In the genomic region with DNA sequence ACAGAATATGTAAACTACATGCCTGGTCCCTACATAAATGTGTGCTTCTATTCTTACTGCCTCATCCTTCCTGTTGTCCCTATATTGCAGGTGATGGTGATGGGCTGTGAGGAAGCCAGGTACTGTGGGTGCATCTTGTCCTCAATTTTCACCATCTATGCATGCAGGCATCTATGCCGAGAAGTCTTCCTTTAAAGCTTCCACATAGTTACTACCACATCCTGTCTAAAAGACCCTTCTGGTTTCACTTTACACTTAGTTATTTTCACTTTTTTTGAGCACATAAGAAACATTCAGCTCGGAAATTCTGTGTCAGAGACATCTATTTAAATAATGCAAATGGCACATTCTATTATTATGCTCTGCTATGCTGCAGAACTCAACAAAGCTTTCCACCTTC, we compare ENCODE assay signal across 10 cellular contexts. TPM values are rescaled to one million over a fixed set of nuclear protein-coding genes. Genes with fewer than 3 reads are reported as not detected.
A peak's percentile ranks its signal among the peaks of the same experiment; 100 is the strongest.
DNase-seq lines count a peak whose midpoint lies in the region; ATAC-seq and TF ChIP-seq lines count a peak whose summit lies in the region.
"Had no signal": no experiment of that assay in that cellular context is flagged by ENCODE, and none has a peak within 500 bp of the region (broad histone marks: within the 10 kb centered on the region; RNA-seq: fewer than 3 reads in every experiment).

No MANE protein-coding gene starts in this region.

- no peaks in the 10 kb centered on the region for H3K27me3 Mint-ChIP-seq in activated naive CD8-positive, alpha-beta T cell
- H3K27me3 Mint-ChIP-seq in WTC11 (ENCODE audit: low read depth) = peaks cover 93% of the 10 kb centered on the region

- peaks cover 3% of the 10 kb centered on the region for H3K36me3 Mint-ChIP-seq in activated naive CD8-positive, alpha-beta T cell
- peaks cover 21% of the 10 kb centered on the region for H3K36me3 Mint-ChIP-seq in WTC11

- no peak for DNase-seq in HPDE6-E6E7 (ENCODE audit: extremely low spot score)
- no peak for DNase-seq in WTC11 (ENCODE audit: low spot score)
- no peak for DNase-seq in NCI-H446 (lab: John Stamatoyannopoulos, UW)
- no peak for DNase-seq in putamen (ENCODE audit: low spot score)
- DNase-seq: colonic mucosa, NCI-H226 had no signal

- H3K27ac Mint-ChIP-seq in activated naive CD8-positive, alpha-beta T cell = peak overlapping the region; percentile 89
- no peak overlapping the region for H3K27ac Mint-ChIP-seq in WTC11

- peaks cover 33% of the 10 kb centered on the region for H3K4me1 Mint-ChIP-seq in activated naive CD8-positive, alpha-beta T cell (ENCODE audit: low read depth)
- H3K4me1 Mint-ChIP-seq in WTC11 = peaks cover 37% of the 10 kb centered on the region

- POLR2A ChIA-PET in WTC11 (lab: Charles Lee) = no interaction called here

- H3K4me3 Mint-ChIP-seq in activated naive CD8-positive, alpha-beta T cell = peak overlapping the region; percentile 33
- no peak overlapping the region for H3K4me3 Mint-ChIP-seq in WTC11

- no peaks in the 10 kb centered on the region for H3K9me3 Mint-ChIP-seq in activated naive CD8-positive, alpha-beta T cell (ENCODE audit: low read depth)
- H3K9me3 Mint-ChIP-seq in WTC11 = peaks cover 34% of the 10 kb centered on the region

- ATAC-seq in GM18502 (IDR thresholded peaks at IDR 0.05; ENCODE audit: poor library complexity, unreplicated experiment) (peak; percentile 89), GM21360 (IDR thresholded peaks at IDR 0.05; ENCODE audit: unreplicated experiment) (peak; percentile 81), HG03135 (IDR thresholded peaks at IDR 0.05; ENCODE audit: unreplicated experiment) (peak; percentile 90), WTC11 (no peak)

- TF ChIP-seq CTCF in WTC11 (IDR thresholded peaks at IDR 0.05) = no peak

- CTCF ChIA-PET in WTC11 (lab: Charles Lee) = interaction anchor here (1.2 to 1.4 kb wide), 2 partner anchors 38 to 87 kb away, joined by 3 read pairs; no protein-coding TSS in a partner anchor

TF ChIP-seq in WTC11, 78 proteins besides CTCF, POLR2A, EP300 and RAD21:
- TF ChIP-seq, protein P1, sequence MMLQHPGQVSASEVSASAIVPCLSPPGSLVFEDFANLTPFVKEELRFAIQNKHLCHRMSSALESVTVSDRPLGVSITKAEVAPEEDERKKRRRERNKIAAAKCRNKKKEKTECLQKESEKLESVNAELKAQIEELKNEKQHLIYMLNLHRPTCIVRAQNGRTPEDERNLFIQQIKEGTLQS (CRISPR knock-in tag; conservative IDR thresholded peaks at IDR 0.05) = no peak
- TF ChIP-seq GRHL2 (CRISPR knock-in tag; IDR thresholded peaks at IDR 0.05; ENCODE audit: insufficient replicate concordance, severe bottlenecking) = no peak
- TF ChIP-seq TEAD1 (CRISPR knock-in tag; IDR thresholded peaks at IDR 0.05) = no peak
- no peak for TF ChIP-seq SP1 (CRISPR knock-in tag; conservative IDR thresholded peaks at IDR 0.05)
- no peak for TF ChIP-seq ZNF263 (CRISPR knock-in tag; IDR thresholded peaks at IDR 0.05; ENCODE audit: low read depth)
- TF ChIP-seq, protein P2, sequence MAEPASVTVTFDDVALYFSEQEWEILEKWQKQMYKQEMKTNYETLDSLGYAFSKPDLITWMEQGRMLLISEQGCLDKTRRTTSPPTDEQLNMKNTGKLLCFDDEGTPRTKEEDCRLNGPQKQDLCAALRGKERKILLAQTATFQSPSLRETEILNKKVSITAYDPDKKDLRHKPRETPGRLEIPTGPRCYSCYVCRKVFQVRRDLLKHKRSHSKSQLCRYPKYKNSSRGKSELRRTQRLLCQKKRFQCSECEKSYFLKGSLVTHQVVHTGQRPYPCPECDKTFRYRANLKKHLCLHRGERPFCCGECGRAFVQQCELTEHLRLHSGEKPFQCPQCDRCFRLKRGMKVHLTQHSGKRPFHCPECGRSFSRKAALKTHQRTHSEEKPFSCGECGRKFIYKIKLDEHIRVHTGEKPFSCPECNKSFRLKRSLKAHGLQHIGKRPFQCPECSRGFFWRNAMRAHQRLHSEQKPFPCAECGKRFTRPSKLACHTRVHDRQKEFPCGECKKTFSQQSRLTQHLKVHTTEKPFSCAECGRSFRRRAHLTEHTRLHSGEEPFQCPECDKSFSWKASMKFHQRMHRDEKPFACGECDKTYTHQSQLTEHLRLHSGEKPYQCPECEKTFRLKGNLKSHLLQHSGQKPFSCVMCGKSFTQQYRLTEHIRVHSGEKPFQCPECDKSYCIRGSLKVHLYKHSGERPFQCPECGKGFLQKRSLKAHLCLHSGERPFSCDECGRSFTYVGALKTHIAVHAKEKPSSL (CRISPR knock-in tag; conservative IDR thresholded peaks at IDR 0.05) = no peak
- no peak for TF ChIP-seq HMGA2 (CRISPR knock-in tag; IDR thresholded peaks at IDR 0.05)
- TF ChIP-seq, protein P3, sequence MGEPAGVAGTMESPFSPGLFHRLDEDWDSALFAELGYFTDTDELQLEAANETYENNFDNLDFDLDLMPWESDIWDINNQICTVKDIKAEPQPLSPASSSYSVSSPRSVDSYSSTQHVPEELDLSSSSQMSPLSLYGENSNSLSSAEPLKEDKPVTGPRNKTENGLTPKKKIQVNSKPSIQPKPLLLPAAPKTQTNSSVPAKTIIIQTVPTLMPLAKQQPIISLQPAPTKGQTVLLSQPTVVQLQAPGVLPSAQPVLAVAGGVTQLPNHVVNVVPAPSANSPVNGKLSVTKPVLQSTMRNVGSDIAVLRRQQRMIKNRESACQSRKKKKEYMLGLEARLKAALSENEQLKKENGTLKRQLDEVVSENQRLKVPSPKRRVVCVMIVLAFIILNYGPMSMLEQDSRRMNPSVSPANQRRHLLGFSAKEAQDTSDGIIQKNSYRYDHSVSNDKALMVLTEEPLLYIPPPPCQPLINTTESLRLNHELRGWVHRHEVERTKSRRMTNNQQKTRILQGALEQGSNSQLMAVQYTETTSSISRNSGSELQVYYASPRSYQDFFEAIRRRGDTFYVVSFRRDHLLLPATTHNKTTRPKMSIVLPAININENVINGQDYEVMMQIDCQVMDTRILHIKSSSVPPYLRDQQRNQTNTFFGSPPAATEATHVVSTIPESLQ (CRISPR knock-in tag; IDR thresholded peaks at IDR 0.05) = no peak

RNA-seq across cellular contexts. Expression of a gene that starts 28.2 kb away (rescaled TPM):
- 5.9 to 7.2 TPM (median 7.0 TPM) in 3 replicates for total RNA-seq in WTC11 (2021)
- total RNA-seq: colonic mucosa had no signal

RNA-seq across cellular contexts. Expression of a gene that starts 37.8 kb away (rescaled TPM):
- 2.0 to 2.8 TPM (median 2.1 TPM) in 3 replicates for total RNA-seq in WTC11 (2021)
